8 cellular contexts compared by ENCODE assay signal in the genomic region with DNA sequence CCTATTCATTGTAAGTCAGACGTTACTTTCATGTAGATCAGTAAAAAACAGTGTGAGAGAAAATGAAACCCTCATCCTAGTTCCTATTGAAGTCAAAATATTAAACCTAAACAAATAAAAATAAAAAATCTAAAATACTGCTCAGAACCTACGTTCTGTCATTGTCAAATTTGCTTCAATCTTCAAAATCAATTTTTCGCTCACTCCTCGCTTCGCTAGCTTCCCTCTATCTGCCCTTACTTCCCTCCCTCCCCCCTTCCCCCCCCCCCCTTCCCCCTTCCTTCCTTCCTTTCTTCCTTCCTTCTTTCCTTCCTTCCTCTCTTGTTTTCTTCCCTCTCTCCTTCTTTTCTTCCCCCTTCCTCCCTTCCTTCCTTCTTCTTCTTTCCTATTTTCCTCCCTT.
"Had no signal": no experiment of that assay in that cellular context is flagged by ENCODE, and none has a peak within 500 bp of the region (broad histone marks: within the 10 kb centered on the region; RNA-seq: fewer than 3 reads in every experiment).

No MANE protein-coding gene starts in this region.

- FAIRE-seq: G401.6, GM12878, GM12891, GM12892, GM18507, GM19239 had no signal

- H3K4me3 ChIP-seq: GM12878 had no signal

- ATAC-seq: GM12878 had no signal

- DNase-seq: GDM1, GF-D8 had no signal
